7 cellular contexts compared by ENCODE assay signal in genomic region chr2:96739051-96739632, GRCh38. TPM values are rescaled to one million over a fixed set of nuclear protein-coding genes. Genes with fewer than 3 reads are reported as not detected.
DNase-seq lines count a peak whose midpoint lies in the region; ATAC-seq and TF ChIP-seq lines count a peak whose summit lies in the region.

No MANE protein-coding gene starts in this region.

- no peaks in the 10 kb centered on the region for H3K9me3 Mint-ChIP-seq in activated CD8-positive, alpha-beta T cell treated with anti-CD3 and anti-CD28 coated beads, Interleukin-2, amount 10 ng/mL, durations not matched to agents 7 days and 5 days (ENCODE audit: insufficient read depth)
- no peaks in the 10 kb centered on the region for H3K9me3 Mint-ChIP-seq in stimulated activated memory B cell treated with anti-CD40 and anti-IgM and Interleukin-4, amounts not matched to agents 10 μg/mL and 1 μg/mL and 100 μg/mL, for 72 hours

- ATAC-seq in activated CD8-positive, alpha-beta T cell treated with anti-CD3 and anti-CD28 coated beads, Interleukin-2, amount 10 ng/mL, durations not matched to agents 7 days and 5 days, result no peak
- ATAC-seq in stimulated activated memory B cell treated with anti-CD40 and anti-IgM and Interleukin-4, amounts not matched to agents 10 μg/mL and 1 μg/mL and 100 μg/mL, for 72 hours, result no peak
- ATAC-seq in GM21423 (IDR thresholded peaks at IDR 0.05; ENCODE audit: unreplicated experiment), result no peak

- POLR2A ChIA-PET in activated CD8-positive, alpha-beta T cell treated with anti-CD3 and anti-CD28 coated beads, Interleukin-2, amount 10 ng/mL, durations not matched to agents 7 days and 5 days (lab: Charles Lee), result no interaction called here

- no peaks in the 10 kb centered on the region for H3K9me3 ChIP-seq in iPS-18c (ENCODE audit: control insufficient read depth, insufficient read depth, low read length)

- H3K36me3 Mint-ChIP-seq in activated CD8-positive, alpha-beta T cell treated with anti-CD3 and anti-CD28 coated beads, Interleukin-2, amount 10 ng/mL, durations not matched to agents 7 days and 5 days (ENCODE audit: low read depth), result peaks cover 6% of the 10 kb centered on the region
- peaks cover 11% of the 10 kb centered on the region for H3K36me3 Mint-ChIP-seq in stimulated activated memory B cell treated with anti-CD40 and anti-IgM and Interleukin-4, amounts not matched to agents 10 μg/mL and 1 μg/mL and 100 μg/mL, for 72 hours

- H3K4me1 Mint-ChIP-seq in activated CD8-positive, alpha-beta T cell treated with anti-CD3 and anti-CD28 coated beads, Interleukin-2, amount 10 ng/mL, durations not matched to agents 7 days and 5 days (ENCODE audit: low read depth), result peaks cover 39% of the 10 kb centered on the region
- peaks cover 27% of the 10 kb centered on the region for H3K4me1 Mint-ChIP-seq in stimulated activated memory B cell treated with anti-CD40 and anti-IgM and Interleukin-4, amounts not matched to agents 10 μg/mL and 1 μg/mL and 100 μg/mL, for 72 hours

- TF ChIP-seq CTCF in HFF-Myc (IDR thresholded peaks at IDR 0.05; ENCODE audit: low read depth, low read length, missing control alignments), result no peak

- peak overlapping the region; percentile 86 for H3K27ac Mint-ChIP-seq in activated CD8-positive, alpha-beta T cell treated with anti-CD3 and anti-CD28 coated beads, Interleukin-2, amount 10 ng/mL, durations not matched to agents 7 days and 5 days
- peak overlapping the region; percentile 88 for H3K27ac Mint-ChIP-seq in stimulated activated memory B cell treated with anti-CD40 and anti-IgM and Interleukin-4, amounts not matched to agents 10 μg/mL and 1 μg/mL and 100 μg/mL, for 72 hours

- H3K27me3 Mint-ChIP-seq in activated CD8-positive, alpha-beta T cell treated with anti-CD3 and anti-CD28 coated beads, Interleukin-2, amount 10 ng/mL, durations not matched to agents 7 days and 5 days (ENCODE audit: low read depth), result no peaks in the 10 kb centered on the region
- no peaks in the 10 kb centered on the region for H3K27me3 Mint-ChIP-seq in stimulated activated memory B cell treated with anti-CD40 and anti-IgM and Interleukin-4, amounts not matched to agents 10 μg/mL and 1 μg/mL and 100 μg/mL, for 72 hours

- CTCF ChIA-PET in activated CD8-positive, alpha-beta T cell treated with anti-CD3 and anti-CD28 coated beads, Interleukin-2, amount 10 ng/mL, durations not matched to agents 7 days and 5 days (lab: Charles Lee), result interaction anchor here (1.5 kb wide), 1 partner anchor 21 kb away, joined by 4 read pairs; the partner anchor contains the start of gene CNNM4

- H3K4me3 ChIP-seq in HFF-Myc (replicated peaks; ENCODE audit: low read depth, low read length) (peak overlapping the region; percentile 68), iPS-18c (ENCODE audit: insufficient read depth, low read depth, low read length) (peak overlapping the region; percentile 88)

- DNase-seq in HFF-Myc (ENCODE audit: extremely low read depth, low read depth) (no peak), NCI-H526 treated with DMSO at 0.1 percent for 48 hours (lab: John Stamatoyannopoulos, UW) (no peak)
- DNase-seq in activated CD8-positive, alpha-beta T cell treated with anti-CD3 and anti-CD28 coated beads, Interleukin-2, amount 10 ng/mL, durations not matched to agents 7 days and 5 days, result no peak
- no peak for DNase-seq in activated effector memory CD4-positive, alpha-beta T cell treated with Interleukin-2 at 50 U/mL for 16 hours

- H3K4me3 Mint-ChIP-seq in activated CD8-positive, alpha-beta T cell treated with anti-CD3 and anti-CD28 coated beads, Interleukin-2, amount 10 ng/mL, durations not matched to agents 7 days and 5 days, result peak overlapping the region; percentile 92
- H3K4me3 Mint-ChIP-seq in stimulated activated memory B cell treated with anti-CD40 and anti-IgM and Interleukin-4, amounts not matched to agents 10 μg/mL and 1 μg/mL and 100 μg/mL, for 72 hours, result peak overlapping the region; percentile 94

RNA-seq across cellular contexts. Expression of gene LMAN2L, which starts 0.7 kb away (rescaled TPM):
- 1 to 10 TPM; 7.4 to 7.9 TPM for total RNA-seq in activated CD8-positive, alpha-beta T cell treated with anti-CD3 and anti-CD28 coated beads, Interleukin-2, amount 10 ng/mL, durations not matched to agents 7 days and 5 days

RNA-seq across cellular contexts. Expression of gene CNNM4, which starts 21.6 kb away (rescaled TPM):
- 1 to 10 TPM; 7.1 TPM for total RNA-seq in activated CD8-positive, alpha-beta T cell treated with anti-CD3 and anti-CD28 coated beads, Interleukin-2, amount 10 ng/mL, durations not matched to agents 7 days and 5 days
